In genomic region chr1:67458663-67459062, GRCh38 we compare ENCODE assay signal across 1 cellular context.
TF ChIP-seq lines count a peak whose summit lies in the region.

No MANE protein-coding gene starts in this region.

TF ChIP-seq in H1, 55 proteins besides CTCF, POLR2A, EP300 and RAD21 (continued from another document):
- TF ChIP-seq CHD7 (IDR thresholded peaks at IDR 0.05; ENCODE audit: insufficient replicate concordance, low read length) = peak; percentile 88
